ENCODE assay signal across 8 cellular contexts in the genomic region with DNA sequence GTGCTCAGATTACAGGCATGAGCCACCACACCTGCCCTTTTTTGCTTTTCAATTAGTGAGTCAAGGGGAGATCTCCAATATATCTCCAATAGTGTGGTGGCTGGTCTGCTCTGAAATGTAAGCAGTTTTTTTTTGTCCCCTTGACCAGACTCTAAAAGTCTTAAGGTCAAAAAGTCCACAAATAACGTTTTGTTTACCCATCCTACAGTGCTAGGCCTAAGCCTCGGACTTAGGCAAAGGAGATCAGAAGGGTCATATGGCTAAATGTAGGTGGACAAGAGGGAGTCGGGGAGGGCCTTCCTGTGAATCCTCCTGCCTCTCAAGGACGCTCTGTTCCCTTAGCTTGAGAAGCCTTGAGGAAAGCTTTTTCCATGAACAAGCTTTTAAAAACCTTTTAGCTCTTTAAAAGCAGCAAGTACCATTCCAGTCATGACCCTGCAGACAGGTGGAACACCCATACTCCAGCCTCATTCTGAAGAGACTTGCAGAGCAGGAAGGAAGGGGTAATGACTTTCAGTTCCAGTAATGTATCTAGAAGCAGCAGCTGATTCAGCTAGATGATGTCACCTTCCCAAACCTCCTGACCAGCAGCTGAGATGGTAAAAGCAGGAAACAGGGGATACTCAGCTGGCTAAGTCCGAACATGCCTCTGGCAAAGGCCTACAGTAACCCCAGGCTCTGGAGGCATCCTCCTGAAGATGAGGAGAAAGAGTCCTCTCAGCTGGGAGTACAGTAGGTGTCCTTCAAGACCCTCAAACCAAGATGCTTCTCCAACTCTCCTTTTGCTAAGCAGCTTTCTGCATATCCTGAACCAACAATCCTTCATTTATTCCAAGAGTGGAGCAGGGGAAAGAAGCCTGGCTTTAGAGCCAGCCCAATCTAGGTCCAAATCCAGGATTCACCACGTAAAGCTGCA. TPM values are rescaled to one million over a fixed set of nuclear protein-coding genes. Genes with fewer than 3 reads are reported as not detected.
DNase-seq lines count a peak whose midpoint lies in the region; ATAC-seq, FAIRE-seq and TF ChIP-seq lines count a peak whose summit lies in the region.

No MANE protein-coding gene starts in this region.

- H3K27me3 ChIP-seq in tibial artery = no peaks in the 10 kb centered on the region

- peak; percentile 97 for DNase-seq in DMS53 (lab: John Stamatoyannopoulos, UW)
- peak; percentile 93 for DNase-seq in RCC 7860 (ENCODE audit: low spot score)
- peak; percentile 87 for DNase-seq in dedifferentiated amniotic fluid mesenchymal stem cell (ENCODE audit: extremely low spot score)
- peak; percentile 84 to 98 for DNase-seq in lung microvascular endothelial cell (ENCODE audit: low read depth in 2 of 2)
- DNase-seq in tibial artery = peak; percentile 86
- DNase-seq in NK-92 treated with Interleukin-12 subunit alpha and Interleukin-12 subunit beta, amount 100 ng/mL, for 24 hours (lab: John Stamatoyannopoulos, UW) = no peak

- no peak overlapping the region for H3K4me3 ChIP-seq in tibial artery

- intact Hi-C loops in tibial artery (cut with DNase I; ENCODE audit: low total_unique reads) = no loop called here

- ATAC-seq in GM19395 (IDR thresholded peaks at IDR 0.05; ENCODE audit: unreplicated experiment) (peak; percentile 98), HG03432 (IDR thresholded peaks at IDR 0.05; ENCODE audit: unreplicated experiment) (peak; percentile 98)

- peaks cover 3 to 88% (median 63%) of the 10 kb centered on the region in 4 donors for H3K4me1 ChIP-seq in tibial artery

- no peak for TF ChIP-seq CTCF in tibial artery (IDR thresholded peaks at IDR 0.05)

- peak; percentile 88 for FAIRE-seq in RCC 7860 (lab: Jason Lieb, UNC)

- H3K36me3 ChIP-seq in tibial artery = peaks cover 0 to 4% (median 0%) of the 10 kb centered on the region in 3 donors

- peak overlapping the region; percentile 72 to 87 for H3K27ac ChIP-seq in tibial artery

- no peaks in the 10 kb centered on the region for H3K9me3 ChIP-seq in tibial artery

RNA-seq across cellular contexts. Expression of a gene that starts 23.6 kb away (rescaled TPM):
- 36.0 and 40.7 TPM in 2 replicates for total RNA-seq in lung microvascular endothelial cell

RNA-seq across cellular contexts. Expression of a gene that starts 40.0 kb away (rescaled TPM):
- total RNA-seq in lung microvascular endothelial cell = 5.8 and 18.1 TPM in 2 replicates
